1 cellular context compared by ENCODE assay signal in genomic region chr11:60206616-60207015, GRCh38.
TF ChIP-seq lines count a peak whose summit lies in the region.

No MANE protein-coding gene starts in this region.

TF ChIP-seq in GM12891, 5 proteins besides CTCF, POLR2A, EP300 and RAD21 (continued from another document):
- TF ChIP-seq POLR2AphosphoS5 (IDR thresholded peaks at IDR 0.05; ENCODE audit: low read depth, low read length) (no peak), TAF1 (IDR thresholded peaks at IDR 0.05; ENCODE audit: low read depth, low read length) (no peak), PAX5 (IDR thresholded peaks at IDR 0.05; ENCODE audit: insufficient read depth, low read length, severe bottlenecking) (no peak), POU2F2 (IDR thresholded peaks at IDR 0.05; ENCODE audit: low read depth, low read length) (no peak)
